Comparison of ENCODE assay signal across 27 cellular contexts in genomic region chr7:17900464-17900863, GRCh38.
"Had no signal": no experiment of that assay in that cellular context is flagged by ENCODE, and none has a peak within 500 bp of the region (broad histone marks: within the 10 kb centered on the region; RNA-seq: fewer than 3 reads in every experiment).

No MANE protein-coding gene starts in this region.

- H3K27me3 Mint-ChIP-seq: activated CD4-positive, alpha-beta memory T cell treated with anti-CD3 and anti-CD28 coated beads, Interleukin-2, amount 10 ng/mL, durations not matched to agents 7 days and 5 days; activated CD4-positive, alpha-beta T cell treated with anti-CD3 and anti-CD28 coated beads, Interleukin-2, amount 10 ng/mL, durations not matched to agents 7 days and 5 days; activated naive CD8-positive, alpha-beta T cell; activated T-cell treated with anti-CD3 and anti-CD28 coated beads, Interleukin-2, amount 50 U/mL, for 24 hours; central memory CD8-positive, alpha-beta T cell; T-cell had no signal

- H3K4me3 ChIP-seq: esophagus squamous epithelium had no signal

- H3K4me1 ChIP-seq: esophagus squamous epithelium had no signal

- ATAC-seq: activated T-cell treated with anti-CD3 and anti-CD28 coated beads, Interleukin-2, amount 50 U/mL, for 72 hours; T-cell had no signal

- H3K4me3 Mint-ChIP-seq: activated CD4-positive, alpha-beta memory T cell treated with anti-CD3 and anti-CD28 coated beads, Interleukin-2, amount 10 ng/mL, durations not matched to agents 7 days and 5 days; activated CD4-positive, alpha-beta T cell treated with anti-CD3 and anti-CD28 coated beads, Interleukin-2, amount 10 ng/mL, durations not matched to agents 7 days and 5 days; activated naive CD8-positive, alpha-beta T cell; activated T-cell treated with anti-CD3 and anti-CD28 coated beads, Interleukin-2, amount 50 U/mL, for 24 hours; activated T-cell treated with anti-CD3 and anti-CD28 coated beads, Interleukin-2, amount 50 U/mL, for 72 hours; central memory CD8-positive, alpha-beta T cell; T-cell; T-helper 1 cell treated with Interleukin-12 subunit alpha and Interleukin-12 subunit beta and Interleukin-4 antibody, amounts not matched to agents 30 μg/mL and 1 μg/mL, for 36 hours; T-helper 2 cell treated with Interferon-gamma antibody and Interleukin-4, amounts not matched to agents 5 μg/mL and 100 μg/mL, for 36 hours had no signal

- DNase-seq: activated CD4-positive, alpha-beta memory T cell treated with anti-CD3 and anti-CD28 coated beads, Interleukin-2, amount 10 ng/mL, durations not matched to agents 7 days and 5 days; activated CD4-positive, alpha-beta T cell treated with anti-CD3 and anti-CD28 coated beads for 1 hour; activated CD4-positive, alpha-beta T cell treated with anti-CD3 and anti-CD28 coated beads for 4 hours; activated CD4-positive, alpha-beta T cell treated with anti-CD3 and anti-CD28 coated beads, Interleukin-2, amount 10 ng/mL, durations not matched to agents 7 days and 5 days; activated CD4-positive, alpha-beta T cell treated with anti-CD3 and anti-CD28 coated beads, Interleukin-2, amount 50 U/mL, for 4 hours; activated CD8-positive, alpha-beta memory T cell treated with anti-CD3 and anti-CD28 coated beads, Interleukin-2, amount 50 U/mL, for 48 hours; activated effector memory CD4-positive, alpha-beta T cell treated with Interleukin-2 at 50 U/mL for 16 hours; activated gamma-delta T cell treated with Interleukin-2 at 50 U/mL for 16 hours; activated naive CD4-positive, alpha-beta T cell treated with anti-CD3 and anti-CD28 coated beads, Interleukin-2, amount 50 U/mL, for 16 hours; activated naive CD4-positive, alpha-beta T cell treated with Interleukin-2 at 50 U/mL for 16 hours; activated T-cell treated with anti-CD3 and anti-CD28 coated beads for 4 hours; activated T-cell treated with anti-CD3 and anti-CD28 coated beads, Interleukin-2, amount 50 U/mL, for 24 hours; activated T-cell treated with anti-CD3 and anti-CD28 coated beads, Interleukin-2, amount 50 U/mL, for 72 hours; amniotic stem cell; anterior cingulate cortex; brain microvascular endothelial cell; effector CD8-positive, alpha-beta T cell; esophagus squamous epithelium; foreskin melanocyte; head of caudate nucleus; T-cell; T1000 had no signal

- H3K9me3 ChIP-seq: esophagus squamous epithelium had no signal

- H3K27ac ChIP-seq: brain microvascular endothelial cell, epithelial cell of prostate, esophagus squamous epithelium had no signal

- H3K36me3 Mint-ChIP-seq: activated naive CD8-positive, alpha-beta T cell had no signal

- H3K27ac Mint-ChIP-seq: activated CD4-positive, alpha-beta memory T cell treated with anti-CD3 and anti-CD28 coated beads, Interleukin-2, amount 10 ng/mL, durations not matched to agents 7 days and 5 days; activated CD4-positive, alpha-beta T cell treated with anti-CD3 and anti-CD28 coated beads, Interleukin-2, amount 10 ng/mL, durations not matched to agents 7 days and 5 days; activated naive CD8-positive, alpha-beta T cell; activated T-cell treated with anti-CD3 and anti-CD28 coated beads, Interleukin-2, amount 50 U/mL, for 24 hours; activated T-cell treated with anti-CD3 and anti-CD28 coated beads, Interleukin-2, amount 50 U/mL, for 72 hours; T-cell; T-helper 1 cell treated with Interleukin-12 subunit alpha and Interleukin-12 subunit beta and Interleukin-4 antibody, amounts not matched to agents 30 μg/mL and 1 μg/mL, for 36 hours; T-helper 2 cell treated with Interferon-gamma antibody and Interleukin-4, amounts not matched to agents 5 μg/mL and 100 μg/mL, for 36 hours had no signal

- H3K36me3 ChIP-seq: brain microvascular endothelial cell had no signal

- H3K27me3 ChIP-seq: brain microvascular endothelial cell, esophagus squamous epithelium had no signal

- H3K9me3 Mint-ChIP-seq: activated CD4-positive, alpha-beta memory T cell treated with anti-CD3 and anti-CD28 coated beads, Interleukin-2, amount 10 ng/mL, durations not matched to agents 7 days and 5 days; activated CD4-positive, alpha-beta T cell treated with anti-CD3 and anti-CD28 coated beads, Interleukin-2, amount 10 ng/mL, durations not matched to agents 7 days and 5 days; activated T-cell treated with anti-CD3 and anti-CD28 coated beads, Interleukin-2, amount 50 U/mL, for 24 hours; activated T-cell treated with anti-CD3 and anti-CD28 coated beads, Interleukin-2, amount 50 U/mL, for 72 hours; central memory CD8-positive, alpha-beta T cell; T-cell; T-helper 1 cell treated with Interleukin-12 subunit alpha and Interleukin-12 subunit beta and Interleukin-4 antibody, amounts not matched to agents 30 μg/mL and 1 μg/mL, for 36 hours; T-helper 2 cell treated with Interferon-gamma antibody and Interleukin-4, amounts not matched to agents 5 μg/mL and 100 μg/mL, for 36 hours had no signal
